Comparison of ENCODE assay signal across 2 cellular contexts in the genomic region with DNA sequence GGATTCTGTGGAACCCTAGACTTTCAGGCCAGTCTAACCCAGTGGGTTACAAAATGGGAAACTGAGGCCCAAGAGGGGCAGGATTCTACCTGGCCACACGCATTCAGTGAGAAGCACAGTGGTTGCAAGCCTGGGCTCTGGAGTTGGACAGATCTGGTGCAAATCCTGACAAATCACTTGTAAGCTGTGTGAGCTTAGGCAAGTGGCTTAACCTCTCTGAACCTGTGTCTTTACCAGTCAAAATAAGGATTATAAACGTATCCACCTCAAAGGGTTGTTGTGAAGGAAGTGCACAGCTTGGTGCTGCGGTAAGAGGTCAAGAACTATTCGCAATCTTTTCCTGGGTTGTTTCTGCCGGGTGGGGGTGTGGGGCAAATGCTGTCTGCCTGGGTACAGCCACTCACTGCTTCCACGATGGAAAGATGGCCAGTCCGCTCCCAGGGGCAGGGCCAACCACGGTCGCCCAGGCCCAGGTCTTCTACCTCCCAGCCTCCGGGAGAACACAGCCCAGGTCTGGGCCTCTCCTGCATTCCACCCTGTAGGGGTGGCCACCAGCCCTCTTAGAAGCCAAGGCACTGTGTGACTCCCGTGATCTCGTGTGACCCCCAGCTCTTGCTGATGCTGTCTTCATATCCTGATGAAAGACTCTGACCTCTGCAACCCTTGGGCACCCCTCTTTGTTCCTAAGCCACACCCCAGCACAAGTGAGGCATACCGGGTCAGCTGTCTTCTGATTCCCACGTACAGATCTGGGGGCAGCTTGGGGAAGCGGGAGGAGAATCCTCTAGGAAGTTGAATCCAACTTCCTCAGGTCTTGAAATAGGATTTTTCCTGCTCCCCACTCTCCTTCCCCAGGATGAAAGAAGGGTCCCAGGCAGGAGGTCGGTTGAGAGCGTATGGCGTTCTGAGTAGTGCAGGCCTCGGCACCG.
TF ChIP-seq lines count a peak whose summit lies in the region.

No MANE protein-coding gene starts in this region.

TF ChIP-seq in HCT116, 20 proteins besides CTCF, POLR2A, EP300 and RAD21:
- TF ChIP-seq EZH2phosphoT487 (IDR thresholded peaks at IDR 0.05; ENCODE audit: borderline replicate concordance) = no peak
- TF ChIP-seq ZNF274 (IDR thresholded peaks at IDR 0.05; ENCODE audit: low read depth, low read length) = no peak
- no peak for TF ChIP-seq POLR2AphosphoS5 (IDR thresholded peaks at IDR 0.05; ENCODE audit: low read depth, low read length)
- TF ChIP-seq, protein P1, sequence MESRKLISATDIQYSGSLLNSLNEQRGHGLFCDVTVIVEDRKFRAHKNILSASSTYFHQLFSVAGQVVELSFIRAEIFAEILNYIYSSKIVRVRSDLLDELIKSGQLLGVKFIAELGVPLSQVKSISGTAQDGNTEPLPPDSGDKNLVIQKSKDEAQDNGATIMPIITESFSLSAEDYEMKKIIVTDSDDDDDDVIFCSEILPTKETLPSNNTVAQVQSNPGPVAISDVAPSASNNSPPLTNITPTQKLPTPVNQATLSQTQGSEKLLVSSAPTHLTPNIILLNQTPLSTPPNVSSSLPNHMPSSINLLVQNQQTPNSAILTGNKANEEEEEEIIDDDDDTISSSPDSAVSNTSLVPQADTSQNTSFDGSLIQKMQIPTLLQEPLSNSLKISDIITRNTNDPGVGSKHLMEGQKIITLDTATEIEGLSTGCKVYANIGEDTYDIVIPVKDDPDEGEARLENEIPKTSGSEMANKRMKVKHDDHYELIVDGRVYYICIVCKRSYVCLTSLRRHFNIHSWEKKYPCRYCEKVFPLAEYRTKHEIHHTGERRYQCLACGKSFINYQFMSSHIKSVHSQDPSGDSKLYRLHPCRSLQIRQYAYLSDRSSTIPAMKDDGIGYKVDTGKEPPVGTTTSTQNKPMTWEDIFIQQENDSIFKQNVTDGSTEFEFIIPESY (IDR thresholded peaks at IDR 0.05; ENCODE audit: extremely low read depth, insufficient replicate concordance, low read length) = no peak
- TF ChIP-seq SIN3A (IDR thresholded peaks at IDR 0.05; ENCODE audit: low read depth) = no peak
- TF ChIP-seq FOSL1 (IDR thresholded peaks at IDR 0.05; ENCODE audit: low read depth) = no peak

TF ChIP-seq in H1, 55 proteins besides CTCF, POLR2A, EP300 and RAD21:
- TF ChIP-seq MAFK (IDR thresholded peaks at IDR 0.05; ENCODE audit: low read depth, low read length) (no peak), KDM1A (IDR thresholded peaks at IDR 0.05; ENCODE audit: borderline replicate concordance, low read length) (peak; percentile 83), EZH2 (IDR thresholded peaks at IDR 0.05; ENCODE audit: low read depth, low read length, severe bottlenecking) (no peak), SIRT6 (IDR thresholded peaks at IDR 0.05; ENCODE audit: low read length) (no peak), BRCA1 (IDR thresholded peaks at IDR 0.05; ENCODE audit: low read depth, low read length) (no peak), KDM4A (IDR thresholded peaks at IDR 0.05; ENCODE audit: low read depth, low read length, severe bottlenecking) (no peak)
- TF ChIP-seq, protein P2, sequence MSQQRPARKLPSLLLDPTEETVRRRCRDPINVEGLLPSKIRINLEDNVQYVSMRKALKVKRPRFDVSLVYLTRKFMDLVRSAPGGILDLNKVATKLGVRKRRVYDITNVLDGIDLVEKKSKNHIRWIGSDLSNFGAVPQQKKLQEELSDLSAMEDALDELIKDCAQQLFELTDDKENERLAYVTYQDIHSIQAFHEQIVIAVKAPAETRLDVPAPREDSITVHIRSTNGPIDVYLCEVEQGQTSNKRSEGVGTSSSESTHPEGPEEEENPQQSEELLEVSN (IDR thresholded peaks at IDR 0.05) = no peak
TF ChIP-seq in H1: peak in this region for 1.
